1 cellular context compared by ENCODE assay signal in genomic region chr15:101307897-101308603, GRCh38.
TF ChIP-seq lines count a peak whose summit lies in the region.

No MANE protein-coding gene starts in this region.

TF ChIP-seq in K562, 482 proteins besides CTCF, POLR2A, EP300 and RAD21:
- no peak for TF ChIP-seq CBFA2T3 (IDR thresholded peaks at IDR 0.05)
- no peak for TF ChIP-seq HMG20A (CRISPR knock-in tag; conservative IDR thresholded peaks at IDR 0.05)
- TF ChIP-seq NFIC (IDR thresholded peaks at IDR 0.05), result no peak
- no peak for TF ChIP-seq ZNF551 (CRISPR knock-in tag; IDR thresholded peaks at IDR 0.05)
- TF ChIP-seq L3MBTL2 (IDR thresholded peaks at IDR 0.05), result no peak
- no peak for TF ChIP-seq THRAP3 (IDR thresholded peaks at IDR 0.05; ENCODE audit: borderline replicate concordance)
- TF ChIP-seq ATF1 (CRISPR knock-in tag; IDR thresholded peaks at IDR 0.05), result no peak
- TF ChIP-seq ATF1 (tag; IDR thresholded peaks at IDR 0.05), result no peak
- no peak for TF ChIP-seq SIRT6 (IDR thresholded peaks at IDR 0.05; ENCODE audit: low read depth, low read length)
- TF ChIP-seq ZNF408 (CRISPR knock-in tag; IDR thresholded peaks at IDR 0.05; ENCODE audit: low read depth), result no peak
- TF ChIP-seq THAP7 (CRISPR knock-in tag; IDR thresholded peaks at IDR 0.05), result no peak
- no peak for TF ChIP-seq CEBPZ (IDR thresholded peaks at IDR 0.05; ENCODE audit: borderline replicate concordance, low read depth, low read length)
- no peak for TF ChIP-seq DPF2 (IDR thresholded peaks at IDR 0.05)
- TF ChIP-seq ZNF324 (CRISPR knock-in tag; IDR thresholded peaks at IDR 0.05), result no peak
- no peak for TF ChIP-seq U2AF2 (optimal IDR thresholded peaks at IDR 0.05; ENCODE audit: low read depth, low read length)
- no peak for TF ChIP-seq ZNF23 (CRISPR knock-in tag; IDR thresholded peaks at IDR 0.05)
- no peak for TF ChIP-seq ZNF644 (tag; IDR thresholded peaks at IDR 0.05; ENCODE audit: low read depth)
- TF ChIP-seq TSHZ1 (CRISPR knock-in tag; IDR thresholded peaks at IDR 0.05), result no peak
- TF ChIP-seq ZKSCAN8 (CRISPR knock-in tag; IDR thresholded peaks at IDR 0.05), result no peak
- TF ChIP-seq POLR2AphosphoS5 (IDR thresholded peaks at IDR 0.05; ENCODE audit: control insufficient read depth, insufficient read depth, low read depth, low read length), result no peak
- TF ChIP-seq SMARCB1 (IDR thresholded peaks at IDR 0.05; ENCODE audit: insufficient read length, low read depth), result no peak
